In genomic region chr9:70438341-70438924, GRCh38 we compare ENCODE assay signal across 8 cellular contexts. TPM values are rescaled to one million over a fixed set of nuclear protein-coding genes. Genes with fewer than 3 reads are reported as not detected.
DNase-seq lines count a peak whose midpoint lies in the region; ATAC-seq and TF ChIP-seq lines count a peak whose summit lies in the region.

No MANE protein-coding gene starts in this region.

- no peaks in the 10 kb centered on the region for H3K9me3 Mint-ChIP-seq in activated CD4-positive, alpha-beta memory T cell treated with anti-CD3 and anti-CD28 coated beads for 36 hours

- WGBS in testis, 2 donors = 68 to 69% methylated on average over 2 of the region's 3 CpGs

- ATAC-seq in HG03108 (IDR thresholded peaks at IDR 0.05; ENCODE audit: unreplicated experiment) (no peak), HG02588 (IDR thresholded peaks at IDR 0.05; ENCODE audit: unreplicated experiment) (no peak)

- no peak overlapping the region for H3K4me3 ChIP-seq in left ventricle myocardium inferior
- H3K4me3 ChIP-seq in testis = no peak overlapping the region
- no peak overlapping the region for H3K4me3 ChIP-seq in effector memory CD4-positive, alpha-beta T cell (ENCODE audit: insufficient read depth, low read depth, low read length, poor library complexity, severe bottlenecking)

- H3K4me1 Mint-ChIP-seq in activated CD4-positive, alpha-beta memory T cell treated with anti-CD3 and anti-CD28 coated beads for 36 hours (ENCODE audit: low read depth) = peaks cover 10% of the 10 kb centered on the region

- H3K27me3 ChIP-seq in left ventricle myocardium inferior (ENCODE audit: low read depth) = no peaks in the 10 kb centered on the region
- no peaks in the 10 kb centered on the region for H3K27me3 ChIP-seq in testis
- H3K27me3 ChIP-seq in effector memory CD4-positive, alpha-beta T cell (replicated peaks; ENCODE audit: control insufficient read depth, insufficient read depth, low read length, poor library complexity, severe bottlenecking) = no peaks in the 10 kb centered on the region

- intact Hi-C loops in activated CD4-positive, alpha-beta memory T cell treated with anti-CD3 and anti-CD28 coated beads for 36 hours (cut with micrococcal nuclease) = no loop called here
- intact Hi-C loops in left ventricle myocardium inferior (cut with micrococcal nuclease) = no loop called here
- intact Hi-C loops in testis (cut with DNase I; ENCODE audit: low total_unique reads) = no loop called here

- TF ChIP-seq CTCF in left ventricle myocardium inferior (IDR thresholded peaks at IDR 0.05; ENCODE audit: borderline replicate concordance) = no peak
- no peak for TF ChIP-seq CTCF in testis (IDR thresholded peaks at IDR 0.05)

- H3K27ac ChIP-seq in left ventricle myocardium inferior (replicated peaks) = peak overlapping the region; percentile 87
- H3K27ac ChIP-seq in testis = peak overlapping the region in 1 of 2 donors; percentile 37
- H3K27ac ChIP-seq in effector memory CD4-positive, alpha-beta T cell (ENCODE audit: insufficient read depth, low read length, poor library complexity, severe bottlenecking) = no peak overlapping the region

- CTCF ChIA-PET in activated CD4-positive, alpha-beta memory T cell treated with anti-CD3 and anti-CD28 coated beads for 36 hours (lab: Charles Lee) = no interaction called here

- H3K27ac Mint-ChIP-seq in activated CD4-positive, alpha-beta memory T cell treated with anti-CD3 and anti-CD28 coated beads for 36 hours = peak overlapping the region; percentile 15

- TF ChIP-seq POLR2A in testis (IDR thresholded peaks at IDR 0.05) = no peak

- no peak overlapping the region for H3K4me3 Mint-ChIP-seq in activated CD4-positive, alpha-beta memory T cell treated with anti-CD3 and anti-CD28 coated beads for 36 hours

- POLR2A ChIA-PET in activated CD4-positive, alpha-beta memory T cell treated with anti-CD3 and anti-CD28 coated beads for 36 hours (lab: Charles Lee) = no interaction called here

- DNase-seq in NCI-H2227 treated with DMSO at 0.1 percent for 48 hours (lab: John Stamatoyannopoulos, UW) (peak; percentile 19), NCI-H2227 (lab: John Stamatoyannopoulos, UW; ENCODE audit: unreplicated experiment) (no peak), left ventricle myocardium inferior (peak; percentile 62), testis (peak; percentile 44)
- no peak for DNase-seq in activated CD4-positive, alpha-beta memory T cell treated with anti-CD3 and anti-CD28 coated beads for 36 hours
- DNase-seq in effector memory CD4-positive, alpha-beta T cell = no peak

- H3K36me3 ChIP-seq in left ventricle myocardium inferior (no peaks in the 10 kb centered on the region), testis (ENCODE audit: low read depth, missing control alignments) (no peaks in the 10 kb centered on the region)
- no peaks in the 10 kb centered on the region for H3K36me3 ChIP-seq in effector memory CD4-positive, alpha-beta T cell (ENCODE audit: control insufficient read depth, insufficient read depth, low read length)

- no peaks in the 10 kb centered on the region for H3K36me3 Mint-ChIP-seq in activated CD4-positive, alpha-beta memory T cell treated with anti-CD3 and anti-CD28 coated beads for 36 hours

- H3K27me3 Mint-ChIP-seq in activated CD4-positive, alpha-beta memory T cell treated with anti-CD3 and anti-CD28 coated beads for 36 hours = no peaks in the 10 kb centered on the region

- H3K4me1 ChIP-seq in left ventricle myocardium inferior (peaks cover 55% of the 10 kb centered on the region), testis (no peaks in the 10 kb centered on the region)
- H3K4me1 ChIP-seq in effector memory CD4-positive, alpha-beta T cell (ENCODE audit: control insufficient read depth, insufficient read depth, low read length, poor library complexity, severe bottlenecking) = no peaks in the 10 kb centered on the region

- H3K9me3 ChIP-seq in left ventricle myocardium inferior (replicated peaks) (no peaks in the 10 kb centered on the region), testis (no peaks in the 10 kb centered on the region)
- H3K9me3 ChIP-seq in effector memory CD4-positive, alpha-beta T cell (ENCODE audit: control insufficient read depth, low read length) = no peaks in the 10 kb centered on the region

RNA-seq across cellular contexts. Expression of gene KLF9, which starts 24.0 kb away (rescaled TPM):
- total RNA-seq in activated CD4-positive, alpha-beta memory T cell treated with anti-CD3 and anti-CD28 coated beads for 36 hours = 10 to 100 TPM; 23.7 to 24.5 TPM
- total RNA-seq in left ventricle myocardium inferior (52.8 TPM), testis (10 to 100 TPM; 39.8 to 47.9 TPM)
- 11.8 TPM for polyA plus RNA-seq in testis (ENCODE audit: insufficient read depth, low read depth, low replicate concordance)

Comparison
In these comparisons a context has a peak if more than half of its experiments do, and no peak if none do; other contexts are left out.
1. DNase-seq: peak in NCI-H2227 treated with DMSO at 0.1 percent for 48 hours (single experiment), left ventricle myocardium inferior (single experiment) and testis (single experiment); none in NCI-H2227 (single experiment), activated CD4-positive, alpha-beta memory T cell treated with anti-CD3 and anti-CD28 coated beads for 36 hours (single experiment) and effector memory CD4-positive, alpha-beta T cell (0 of 3).